ENCODE assay signal across 12 cellular contexts in the genomic region with DNA sequence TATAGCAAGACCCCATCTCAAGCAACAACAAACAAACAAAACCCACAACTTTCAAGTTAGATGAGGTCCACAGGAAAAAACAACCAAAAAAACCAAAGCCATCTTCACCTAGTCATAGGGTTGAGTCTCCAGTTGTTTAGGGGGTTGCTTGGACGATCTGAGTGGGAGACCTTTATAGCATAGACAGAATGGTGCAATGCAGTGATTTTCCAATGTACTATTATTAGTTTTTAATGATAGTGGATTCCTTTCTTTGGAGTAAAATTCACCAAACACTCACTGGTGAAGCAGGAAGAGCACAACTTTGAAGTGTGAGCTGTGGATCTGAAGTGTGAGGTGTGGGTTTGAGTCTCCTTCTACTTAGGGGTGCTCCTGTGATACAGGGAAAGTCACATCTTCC.
DNase-seq lines count a peak whose midpoint lies in the region; ATAC-seq and TF ChIP-seq lines count a peak whose summit lies in the region.
"Had no signal": no experiment of that assay in that cellular context is flagged by ENCODE, and none has a peak within 500 bp of the region (broad histone marks: within the 10 kb centered on the region; RNA-seq: fewer than 3 reads in every experiment).

No MANE protein-coding gene starts in this region.

- H2AK5ac ChIP-seq in mesenchymal stem cell (ENCODE audit: low read length, severe bottlenecking) = no peak overlapping the region

- no peak overlapping the region for H4K91ac ChIP-seq in mesenchymal stem cell (ENCODE audit: low read length)

- peak overlapping the region; percentile 88; the same call in 1 of the 2 replicates for H3K27ac ChIP-seq in C4-2B
- H3K27ac ChIP-seq in breast epithelium = peak overlapping the region; percentile 94 to 98
- no peak overlapping the region for H3K27ac ChIP-seq in mesenchymal stem cell (ENCODE audit: low read length, poor library complexity, severe bottlenecking)
- peak overlapping the region; percentile 82 to 97 (median 96) for H3K27ac ChIP-seq in stomach

- no peak overlapping the region for H3K4me2 ChIP-seq in mesenchymal stem cell (ENCODE audit: low read length, poor library complexity, severe bottlenecking)

- peak overlapping the region; percentile 83 for H3K9ac ChIP-seq in mesenchymal stem cell (ENCODE audit: low read length)

- 100% methylated on average over 1 of the region's 1 CpG for WGBS in mesenchymal stem cell
- WGBS in stomach, 5 donors = 79 to 93% (median 90%) methylated on average over 1 of the region's 1 CpG

- no peak overlapping the region for H3K14ac ChIP-seq in mesenchymal stem cell (ENCODE audit: low read length in 2 of 2)

- DNase-seq in breast epithelium (ENCODE audit: low spot score in 2 of 2) (no peak), mesenchymal stem cell (peak; percentile 77), stomach (no peak), DMS53 (lab: John Stamatoyannopoulos, UW) (no peak), amygdala (lab: John Stamatoyannopoulos, UW) (no peak)
- DNase-seq: activated CD4-positive, alpha-beta T cell treated with anti-CD3 and anti-CD28 coated beads for 1 hour; NCI-H1694 treated with DMSO at 0.1 percent for 48 hours; NCI-H524; stimulated activated naive CD4-positive, alpha-beta T cell treated with Interleukin-2 at 50 U/mL for 16 hours had no signal

- no peak for ATAC-seq in GM19324 (IDR thresholded peaks at IDR 0.05; ENCODE audit: low FRiP score, unreplicated experiment)
- ATAC-seq in GM18520 (IDR thresholded peaks at IDR 0.05; ENCODE audit: unreplicated experiment) = no peak

- no peaks in the 10 kb centered on the region for H3K27me3 ChIP-seq in breast epithelium
- no peaks in the 10 kb centered on the region for H3K27me3 ChIP-seq in mesenchymal stem cell (ENCODE audit: control insufficient read depth in 1 of 2, insufficient read depth in 1 of 2, low read length in 2 of 2)
- H3K27me3 ChIP-seq in stomach = no peaks in the 10 kb centered on the region

- no peak overlapping the region for H2AFZ ChIP-seq in mesenchymal stem cell (ENCODE audit: low read depth, low read length)

- H2BK12ac ChIP-seq in mesenchymal stem cell (ENCODE audit: low read length in 2 of 2) = peak overlapping the region in 1 of 2 experiments; percentile 83

- no peak overlapping the region for H2BK120ac ChIP-seq in mesenchymal stem cell (ENCODE audit: low read depth, low read length)

- no peak overlapping the region for H4K8ac ChIP-seq in mesenchymal stem cell (ENCODE audit: low read length)

- H3K4me1 ChIP-seq in breast epithelium (peaks cover 14 to 55% of the 10 kb centered on the region in 2 donors), mesenchymal stem cell (ENCODE audit: control insufficient read depth, insufficient read depth, low read depth, low read length) (peaks cover 10% of the 10 kb centered on the region), stomach (peaks cover 40 to 93% (median 77%) of the 10 kb centered on the region in 4 donors)

- H3K9me3 ChIP-seq in breast epithelium = no peaks in the 10 kb centered on the region
- no peaks in the 10 kb centered on the region for H3K9me3 ChIP-seq in mesenchymal stem cell (ENCODE audit: control insufficient read depth, low read length)
- H3K9me3 ChIP-seq in stomach = no peaks in the 10 kb centered on the region

- peak overlapping the region in 1 of 2 experiments; percentile 67 for H3K4ac ChIP-seq in mesenchymal stem cell (ENCODE audit: low read depth in 1 of 2, low read length in 2 of 2)

- intact Hi-C loops in breast epithelium (cut with DNase I; ENCODE audit: low total_unique reads) (loop anchor here (5.0 kb wide), 1 partner anchor 59 kb away; no protein-coding TSS in a partner anchor), stomach (cut with DNase I; ENCODE audit: low total_unique reads) (no loop called here)

- no peak for TF ChIP-seq EP300 in stomach (IDR thresholded peaks at IDR 0.05)

- no peak overlapping the region for H3K18ac ChIP-seq in mesenchymal stem cell (ENCODE audit: low read depth in 1 of 2, low read length in 2 of 2)

- no peak overlapping the region for H2BK15ac ChIP-seq in mesenchymal stem cell (ENCODE audit: low read depth, poor library complexity, severe bottlenecking)

- TF ChIP-seq POLR2A in breast epithelium (IDR thresholded peaks at IDR 0.05) = no peak
- TF ChIP-seq POLR2A in stomach (IDR thresholded peaks at IDR 0.05) = no peak

- H3K4me3 ChIP-seq in breast epithelium (no peak overlapping the region), mesenchymal stem cell (ENCODE audit: insufficient read depth in 1 of 2, low read depth in 1 of 2, low read length in 2 of 2) (no peak overlapping the region), stomach (no peak overlapping the region)

- H3K79me1 ChIP-seq in mesenchymal stem cell (replicated peaks; ENCODE audit: low read length, poor library complexity, severe bottlenecking) = no peaks in the 10 kb centered on the region

- H3K36me3 ChIP-seq in breast epithelium (no peaks in the 10 kb centered on the region), mesenchymal stem cell (ENCODE audit: control insufficient read depth in 1 of 2, insufficient read depth in 2 of 2, low read depth in 1 of 2, low read length in 2 of 2) (no peaks in the 10 kb centered on the region), stomach (no peaks in the 10 kb centered on the region)

- no peak for TF ChIP-seq CTCF in C4-2B (conservative IDR thresholded peaks at IDR 0.05)
- no peak for TF ChIP-seq CTCF in breast epithelium (IDR thresholded peaks at IDR 0.05)
- TF ChIP-seq CTCF in stomach (IDR thresholded peaks at IDR 0.05) = no peak

- no peak overlapping the region for H2BK5ac ChIP-seq in mesenchymal stem cell (ENCODE audit: low read depth, low read length, poor library complexity, severe bottlenecking)

- H3K23ac ChIP-seq in mesenchymal stem cell (ENCODE audit: low read length in 2 of 2) = no peak overlapping the region
